10 cellular contexts compared by ENCODE assay signal in genomic region chr5:159916841-159917761, GRCh38. TPM values are rescaled to one million over a fixed set of nuclear protein-coding genes. Genes with fewer than 3 reads are reported as not detected.
DNase-seq lines count a peak whose midpoint lies in the region; ATAC-seq and TF ChIP-seq lines count a peak whose summit lies in the region.
"Had no signal": no experiment of that assay in that cellular context is flagged by ENCODE, and none has a peak within 500 bp of the region (broad histone marks: within the 10 kb centered on the region; RNA-seq: fewer than 3 reads in every experiment).

No MANE protein-coding gene starts in this region.

- no peak for TF ChIP-seq CTCF in Caco-2 (IDR thresholded peaks at IDR 0.05; ENCODE audit: insufficient read depth in 1 of 2, low read depth in 1 of 2, low read length in 1 of 2, severe bottlenecking in 1 of 2, unreplicated experiment in 1 of 2)
- 0 out of 2 replicates have a peak, but pooled peaks have one; percentile 17 for TF ChIP-seq CTCF in WERI-Rb-1 (IDR thresholded peaks at IDR 0.05; ENCODE audit: low read depth, low read length)
- TF ChIP-seq CTCF in heart left ventricle (IDR thresholded peaks at IDR 0.05) = no peak

- POLR2A ChIA-PET in Caco-2 (lab: Charles Lee) = no interaction called here

- ATAC-seq in heart left ventricle = peak in 3 of 4 donors; percentile 1 to 18 (median 7)
- ATAC-seq in HG03439 (IDR thresholded peaks at IDR 0.05; ENCODE audit: unreplicated experiment) = no peak
- ATAC-seq in GM21825 (IDR thresholded peaks at IDR 0.05; ENCODE audit: unreplicated experiment) = no peak

- H3K27ac Mint-ChIP-seq in Caco-2 (ENCODE audit: unreplicated experiment) = no peak overlapping the region

- CTCF ChIA-PET in Caco-2 (lab: Charles Lee) = interaction anchor here (0.7 to 1.1 kb wide), 2 partner anchors 70 to 630 kb away, joined by 3 read pairs; no protein-coding TSS in a partner anchor

- 84 to 96% (median 87%) methylated on average over 29 to 36 of the region's 36 CpGs for WGBS in heart left ventricle, 4 donors

- H3K9ac ChIP-seq in rectal smooth muscle tissue (ENCODE audit: low read length) = no peak overlapping the region

- BruUV-seq in Caco-2 (replicated peaks; lab: Mats Ljungman, UMichigan) = no TSS peak

- H3K9me3 Mint-ChIP-seq in Caco-2 (ENCODE audit: unreplicated experiment) = no peaks in the 10 kb centered on the region

- no peak for TF ChIP-seq POLR2A in heart left ventricle (IDR thresholded peaks at IDR 0.05)

- H3K27ac ChIP-seq in WERI-Rb-1 = no peak overlapping the region
- H3K27ac ChIP-seq in heart left ventricle = peak overlapping the region in 9 of 12 donors; percentile 31 to 82 (median 68)
- no peak overlapping the region for H3K27ac ChIP-seq in rectal smooth muscle tissue (ENCODE audit: low read depth, low read length)

- no peaks in the 10 kb centered on the region for H3K36me3 ChIP-seq in Caco-2 (ENCODE audit: control insufficient read depth, insufficient read depth, low read length)
- H3K36me3 ChIP-seq in WERI-Rb-1 = no peaks in the 10 kb centered on the region
- no peaks in the 10 kb centered on the region for H3K36me3 ChIP-seq in heart left ventricle
- H3K36me3 ChIP-seq in rectal smooth muscle tissue (ENCODE audit: control insufficient read depth, insufficient read depth, low read length) = no peaks in the 10 kb centered on the region

- H3K27me3 ChIP-seq in Caco-2 (replicated peaks; ENCODE audit: control insufficient read depth, insufficient read depth, low read length) (peaks cover 1% of the 10 kb centered on the region; the same call in 1 of the 2 replicates), WERI-Rb-1 (ENCODE audit: insufficient read depth, low read depth, severe bottlenecking) (peaks cover 4% of the 10 kb centered on the region), heart left ventricle (peaks cover 0 to 37% (median 0%) of the 10 kb centered on the region in 9 donors), rectal smooth muscle tissue (ENCODE audit: control insufficient read depth, insufficient read depth, low read length) (no peaks in the 10 kb centered on the region)

- H3K27me3 Mint-ChIP-seq in Caco-2 (ENCODE audit: insufficient read depth, unreplicated experiment) = peaks cover 34% of the 10 kb centered on the region

- H3K9me3 ChIP-seq in Caco-2 (no peaks in the 10 kb centered on the region), WERI-Rb-1 (ENCODE audit: severe bottlenecking) (no peaks in the 10 kb centered on the region), heart left ventricle (no peaks in the 10 kb centered on the region)

- H3K4me1 Mint-ChIP-seq in Caco-2 (ENCODE audit: low read depth, unreplicated experiment) = no peaks in the 10 kb centered on the region

- intact Hi-C loops in Caco-2 (cut with micrococcal nuclease; ENCODE audit: unreplicated experiment) = loop anchor here (1.0 kb wide), 1 partner anchor 473 kb away; no protein-coding TSS in a partner anchor
- intact Hi-C loops in heart left ventricle (cut with DNase I) = loop anchor here in 8 of 10 donors (2.0 to 10.0 kb wide), 14 partner anchors 142 to 632 kb away; partner anchors contain the start of gene IL12B (in 1 of the 8)

- H3K4me1 ChIP-seq in Caco-2 (no peaks in the 10 kb centered on the region), heart left ventricle (peaks cover 0 to 40% (median 1%) of the 10 kb centered on the region in 12 donors), rectal smooth muscle tissue (ENCODE audit: control insufficient read depth, insufficient read depth, low read length) (no peaks in the 10 kb centered on the region)

- no peaks in the 10 kb centered on the region for H3K36me3 Mint-ChIP-seq in Caco-2 (ENCODE audit: insufficient read depth, unreplicated experiment)

- H3K4me3 ChIP-seq in Caco-2 (ENCODE audit: low read depth, low read length) = no peak overlapping the region; the same call in 1 of the 2 replicates
- peak overlapping the region; percentile 20 for H3K4me3 ChIP-seq in WERI-Rb-1 (ENCODE audit: low read depth, low read length)
- peak overlapping the region; percentile 19 to 71 (median 55) for H3K4me3 ChIP-seq in heart left ventricle
- H3K4me3 ChIP-seq in rectal smooth muscle tissue (ENCODE audit: low read length) = peak overlapping the region; percentile 46

- DNase-seq in Caco-2 (no peak), WERI-Rb-1 (no peak), heart left ventricle (no peak), dedifferentiated amniotic fluid mesenchymal stem cell (ENCODE audit: extremely low spot score) (no peak), Ammon's horn (ENCODE audit: low spot score) (no peak)
- DNase-seq: cortex of kidney, SIG-M5 had no signal

- peak overlapping the region; percentile 63 for H3K4me3 Mint-ChIP-seq in Caco-2 (ENCODE audit: unreplicated experiment)

RNA-seq across cellular contexts. Expression of gene ADRA1B, which starts 0.8 kb away (rescaled TPM):
- total RNA-seq in Caco-2 (2022) (not detected in 2 replicates), heart left ventricle (1 to 10 TPM; 1.1 to 5.4 (median 2.3) TPM)
- polyA plus RNA-seq in heart left ventricle = 1 to 10 TPM in 1 of 2 donors, under 1 TPM in 1; 0.65 to 3.9 TPM

Comparison
In these comparisons a context has a peak if more than half of its experiments do, and no peak if none do; other contexts are left out.
1. H3K27ac ChIP-seq: peak in heart left ventricle (9 of 12); none in WERI-Rb-1 (single experiment) and rectal smooth muscle tissue (single experiment).
2. ATAC-seq: peak in heart left ventricle (3 of 4); none in HG03439 (single experiment) and GM21825 (single experiment).